Comparison of ENCODE assay signal across 10 cellular contexts in the genomic region with DNA sequence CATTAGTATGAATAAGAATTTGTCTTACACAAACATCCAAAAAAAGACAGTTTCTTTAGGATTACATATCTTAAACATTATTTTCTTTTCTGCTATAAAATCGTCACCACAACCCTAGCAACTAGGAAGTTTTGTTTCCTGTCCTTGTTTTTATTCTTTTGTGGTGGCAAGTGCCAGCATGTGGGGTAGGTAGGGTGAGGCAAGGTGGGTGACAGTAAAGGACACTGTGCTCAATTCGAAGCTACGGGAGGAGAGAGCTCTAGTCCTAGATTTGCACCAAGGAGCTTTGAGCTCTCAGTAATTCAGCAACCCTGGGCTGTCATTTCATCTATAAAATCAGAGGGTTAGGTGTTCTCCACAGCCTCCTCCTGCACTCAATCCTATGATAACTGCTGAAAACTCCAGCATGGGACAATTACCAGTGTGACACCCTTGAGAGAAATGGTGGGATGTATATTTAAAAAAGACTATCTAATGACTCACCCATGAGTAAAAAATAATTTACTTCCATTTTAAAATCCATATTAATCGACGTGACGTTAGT.
DNase-seq lines count a peak whose midpoint lies in the region; TF ChIP-seq lines count a peak whose summit lies in the region.
"Had no signal": no experiment of that assay in that cellular context is flagged by ENCODE, and none has a peak within 500 bp of the region (broad histone marks: within the 10 kb centered on the region; RNA-seq: fewer than 3 reads in every experiment).

No MANE protein-coding gene starts in this region.

- CTCF ChIA-PET in Calu3 (lab: Charles Lee), result interaction anchor here (1.2 to 1.6 kb wide), 2 partner anchors 34 to 250 kb away, joined by 3 to 5 read pairs; a partner anchor contains a TSS

- TSS peak; percentile 8 for BruUV-seq in Calu3 (replicated peaks; lab: Mats Ljungman, UMichigan)

- H3K9me3 Mint-ChIP-seq in Calu3 (ENCODE audit: low read depth, unreplicated experiment) (no peaks in the 10 kb centered on the region), IgD-negative memory B cell (no peaks in the 10 kb centered on the region), progenitor cell of endocrine pancreas (ENCODE audit: low read depth) (no peaks in the 10 kb centered on the region)
- no peaks in the 10 kb centered on the region for H3K9me3 Mint-ChIP-seq in dendritic cell treated with granulocyte-macrophage colony-stimulating factor and Interleukin-4, amounts not matched to agents 40 ng/mL and 50 ng/mL, for 4 days

- no peaks in the 10 kb centered on the region for H3K27me3 Mint-ChIP-seq in Calu3 (ENCODE audit: unreplicated experiment)
- peaks cover 1% of the 10 kb centered on the region for H3K27me3 Mint-ChIP-seq in IgD-negative memory B cell
- H3K27me3 Mint-ChIP-seq in dendritic cell treated with granulocyte-macrophage colony-stimulating factor and Interleukin-4, amounts not matched to agents 40 ng/mL and 50 ng/mL, for 4 days, result no peaks in the 10 kb centered on the region
- no peaks in the 10 kb centered on the region for H3K27me3 Mint-ChIP-seq in progenitor cell of endocrine pancreas

- H3K4me1 Mint-ChIP-seq in Calu3 (ENCODE audit: low read depth, unreplicated experiment) (peaks cover 78% of the 10 kb centered on the region), IgD-negative memory B cell (peaks cover 80 to 89% (median 89%) of the 10 kb centered on the region in 3 donors), progenitor cell of endocrine pancreas (ENCODE audit: low read depth) (peaks cover 56% of the 10 kb centered on the region)
- H3K4me1 Mint-ChIP-seq in dendritic cell treated with granulocyte-macrophage colony-stimulating factor and Interleukin-4, amounts not matched to agents 40 ng/mL and 50 ng/mL, for 4 days (ENCODE audit: low read depth), result peaks cover 54% of the 10 kb centered on the region

- intact Hi-C loops in Calu3 (cut with micrococcal nuclease; ENCODE audit: unreplicated experiment), result loop anchor here (5.0 kb wide), 1 partner anchor 50 kb away; no protein-coding TSS in a partner anchor
- intact Hi-C loops in dendritic cell treated with granulocyte-macrophage colony-stimulating factor and Interleukin-4, amounts not matched to agents 40 ng/mL and 50 ng/mL, for 4 days (cut with micrococcal nuclease), result loop anchor here (5.0 kb wide), 1 partner anchor 45 kb away; no protein-coding TSS in a partner anchor

- H3K4me3 Mint-ChIP-seq in Calu3 (ENCODE audit: low read depth, unreplicated experiment) (peak overlapping the region; percentile 46), IgD-negative memory B cell (peak overlapping the region; percentile 5 to 91 (median 66)), progenitor cell of endocrine pancreas (ENCODE audit: low read depth) (no peak overlapping the region)
- peak overlapping the region; percentile 30 for H3K4me3 Mint-ChIP-seq in dendritic cell treated with granulocyte-macrophage colony-stimulating factor and Interleukin-4, amounts not matched to agents 40 ng/mL and 50 ng/mL, for 4 days

- no peak for TF ChIP-seq CTCF in Calu3 (IDR thresholded peaks at IDR 0.05; ENCODE audit: unreplicated experiment)
- TF ChIP-seq CTCF in progenitor cell of endocrine pancreas (IDR thresholded peaks at IDR 0.05; ENCODE audit: unreplicated experiment), result no peak

- DNase-seq in Calu3 (no peak), progenitor cell of endocrine pancreas (ENCODE audit: low spot score, unreplicated experiment) (no peak), NCI-H2171 treated with DMSO at 0.1 percent for 48 hours (lab: John Stamatoyannopoulos, UW) (no peak), amniotic stem cell (lab: John Stamatoyannopoulos, UW) (no peak), NCI-H1092 (lab: John Stamatoyannopoulos, UW) (no peak), HCEC 1CT (no peak)
- DNase-seq: cerebellar nuclear complex, NCI-H226 had no signal

- H3K27ac Mint-ChIP-seq in Calu3 (ENCODE audit: unreplicated experiment), result peak overlapping the region; percentile 70
- H3K27ac Mint-ChIP-seq in IgD-negative memory B cell, result peak overlapping the region; percentile 27 to 94 (median 92)
- H3K27ac Mint-ChIP-seq in dendritic cell treated with granulocyte-macrophage colony-stimulating factor and Interleukin-4, amounts not matched to agents 40 ng/mL and 50 ng/mL, for 4 days, result peak overlapping the region; percentile 85
- H3K27ac Mint-ChIP-seq in progenitor cell of endocrine pancreas, result peak overlapping the region; percentile 93

- H3K36me3 Mint-ChIP-seq in Calu3 (ENCODE audit: insufficient read depth, unreplicated experiment) (peaks cover 63% of the 10 kb centered on the region), IgD-negative memory B cell (peaks cover 7% of the 10 kb centered on the region), progenitor cell of endocrine pancreas (ENCODE audit: insufficient read depth) (peaks cover 12% of the 10 kb centered on the region)
- H3K36me3 Mint-ChIP-seq in dendritic cell treated with granulocyte-macrophage colony-stimulating factor and Interleukin-4, amounts not matched to agents 40 ng/mL and 50 ng/mL, for 4 days (ENCODE audit: low read depth), result no peaks in the 10 kb centered on the region
